In genomic region chr20:47349365-47350180, GRCh38 we compare ENCODE assay signal across 9 cellular contexts. TPM values are rescaled to one million over a fixed set of nuclear protein-coding genes. Genes with fewer than 3 reads are reported as not detected.
A peak's percentile ranks its signal among the peaks of the same experiment; 100 is the strongest.
DNase-seq lines count a peak whose midpoint lies in the region; ATAC-seq and TF ChIP-seq lines count a peak whose summit lies in the region.
"Had no signal": no experiment of that assay in that cellular context is flagged by ENCODE, and none has a peak within 500 bp of the region (broad histone marks: within the 10 kb centered on the region; RNA-seq: fewer than 3 reads in every experiment).

No MANE protein-coding gene starts in this region.

- no peak for TF ChIP-seq CTCF in Peyer's patch (IDR thresholded peaks at IDR 0.05)

- peak overlapping the region; percentile 25 to 97 (median 54) for H3K27ac ChIP-seq in Peyer's patch
- H3K27ac ChIP-seq in rectal smooth muscle tissue (ENCODE audit: low read depth, low read length): peak overlapping the region; percentile 96

- no peak for ATAC-seq in GM19467 (IDR thresholded peaks at IDR 0.05; ENCODE audit: unreplicated experiment)
- ATAC-seq in GM21737 (IDR thresholded peaks at IDR 0.05; ENCODE audit: unreplicated experiment): no peak
- ATAC-seq in GM21381 (IDR thresholded peaks at IDR 0.05; ENCODE audit: unreplicated experiment): no peak

- peaks cover 79% of the 10 kb centered on the region for H3K4me1 ChIP-seq in ES-I3 (ENCODE audit: insufficient read depth, low read length)
- H3K4me1 ChIP-seq in Peyer's patch: peaks cover 0 to 65% (median 37%) of the 10 kb centered on the region in 4 donors
- peaks cover 68% of the 10 kb centered on the region for H3K4me1 ChIP-seq in rectal smooth muscle tissue (ENCODE audit: control insufficient read depth, insufficient read depth, low read length)

- peaks cover 2% of the 10 kb centered on the region; the same call in 1 of the 2 replicates for H3K36me3 ChIP-seq in ES-I3 (ENCODE audit: insufficient read depth, low read length)
- H3K36me3 ChIP-seq in Peyer's patch: peaks cover 0 to 22% (median 0%) of the 10 kb centered on the region in 3 donors
- peaks cover 6% of the 10 kb centered on the region for H3K36me3 ChIP-seq in rectal smooth muscle tissue (ENCODE audit: control insufficient read depth, insufficient read depth, low read length)

- no peak for TF ChIP-seq POLR2A in Peyer's patch (IDR thresholded peaks at IDR 0.05)

- H3K9me3 ChIP-seq in ES-I3 (ENCODE audit: control insufficient read depth, insufficient read depth, low read length): no peaks in the 10 kb centered on the region
- H3K9me3 ChIP-seq in Peyer's patch: no peaks in the 10 kb centered on the region

- H3K4me3 ChIP-seq in Peyer's patch: no peak overlapping the region
- no peak overlapping the region for H3K4me3 ChIP-seq in rectal smooth muscle tissue (ENCODE audit: low read length)

- H3K9ac ChIP-seq in ES-I3 (ENCODE audit: low read depth, low read length) (peak overlapping the region; percentile 1; the same call in 1 of the 2 replicates), rectal smooth muscle tissue (ENCODE audit: low read length) (no peak overlapping the region)

- DNase-seq in Peyer's patch: no peak
- DNase-seq in fibroblast of peridontal ligament (ENCODE audit: extremely low read depth): peak; percentile 65
- no peak for DNase-seq in stimulated activated CD4-positive, alpha-beta T cell treated with anti-CD3 and anti-CD28 coated beads, Interleukin-4, amount 100 ng/mL, for 4 hours
- DNase-seq: RPMI8226 had no signal

- no peaks in the 10 kb centered on the region for H3K27me3 ChIP-seq in Peyer's patch
- no peaks in the 10 kb centered on the region for H3K27me3 ChIP-seq in rectal smooth muscle tissue (ENCODE audit: control insufficient read depth, insufficient read depth, low read length)

RNA-seq across cellular contexts. Expression of gene ZMYND8, which starts 6.9 kb away (rescaled TPM):
- total RNA-seq in Peyer's patch: 100 to 1,000 TPM in 1 of 4 donors, 10 to 100 TPM in 3; 51.3 to 106 (median 94.0) TPM
